ENCODE assay signal across 19 cellular contexts in genomic region chr13:68708336-68708908, GRCh38.
"Had no signal": no experiment of that assay in that cellular context is flagged by ENCODE, and none has a peak within 500 bp of the region (broad histone marks: within the 10 kb centered on the region; RNA-seq: fewer than 3 reads in every experiment).

No MANE protein-coding gene starts in this region.

- ATAC-seq: body of pancreas, left lung, natural killer cell, upper lobe of right lung, WTC11 had no signal

- H3K27me3 ChIP-seq: body of pancreas, cardiac muscle cell, left lung, neutrophil, ovary, upper lobe of right lung had no signal

- H3K27me3 Mint-ChIP-seq: activated naive CD4-positive, alpha-beta T cell treated with anti-CD3 and anti-CD28 coated beads, Interleukin-2, amount 50 U/mL, for 24 hours had no signal

- H3K4me3 Mint-ChIP-seq: activated naive CD4-positive, alpha-beta T cell treated with anti-CD3 and anti-CD28 coated beads, Interleukin-2, amount 50 U/mL, for 24 hours; mesothelial cell of epicardium; natural killer cell; WTC11 had no signal

- H3K27ac ChIP-seq: body of pancreas, cardiac muscle cell, left lung, neutrophil, ovary, prostate gland, upper lobe of right lung had no signal

- DNase-seq: activated gamma-delta T cell treated with Interleukin-2 at 50 U/mL for 16 hours; activated T-cell treated with anti-CD3 and anti-CD28 coated beads, Interleukin-2, amount 50 U/mL, for 1 hour; anterior cingulate cortex; body of pancreas; cortex of kidney; foreskin fibroblast; natural killer cell; ovary; stimulated activated CD4-positive, alpha-beta T cell treated with anti-CD3 and anti-CD28 coated beads, Interleukin-4, amount 100 ng/mL, for 24 hours; stimulated activated naive CD4-positive, alpha-beta T cell treated with Interleukin-2 at 50 U/mL for 16 hours; upper lobe of right lung had no signal

- H3K4me1 ChIP-seq: body of pancreas, left lung, prostate gland, upper lobe of right lung had no signal

- H3K27ac Mint-ChIP-seq: activated naive CD4-positive, alpha-beta T cell treated with anti-CD3 and anti-CD28 coated beads, Interleukin-2, amount 50 U/mL, for 24 hours; mesothelial cell of epicardium; natural killer cell; WTC11 had no signal

- H3K4me1 Mint-ChIP-seq: activated naive CD4-positive, alpha-beta T cell treated with anti-CD3 and anti-CD28 coated beads, Interleukin-2, amount 50 U/mL, for 24 hours; natural killer cell had no signal

- H3K36me3 Mint-ChIP-seq: activated naive CD4-positive, alpha-beta T cell treated with anti-CD3 and anti-CD28 coated beads, Interleukin-2, amount 50 U/mL, for 24 hours had no signal

- H3K4me3 ChIP-seq: body of pancreas, cardiac muscle cell, left lung, lung, ovary, prostate gland, upper lobe of right lung had no signal

- H3K36me3 ChIP-seq: cardiac muscle cell, left lung, neutrophil, ovary, prostate gland, upper lobe of right lung had no signal

- H3K9me3 ChIP-seq: body of pancreas, neutrophil, ovary, prostate gland, upper lobe of right lung had no signal
